Comparison of ENCODE assay signal across 1 cellular context in genomic region chr4:10100734-10101216, GRCh38.
A peak's percentile ranks its signal among the peaks of the same experiment; 100 is the strongest.
TF ChIP-seq lines count a peak whose summit lies in the region.

No MANE protein-coding gene starts in this region.

TF ChIP-seq in endothelial cell of umbilical vein, 7 proteins besides CTCF, POLR2A, EP300 and RAD21:
- no peak for TF ChIP-seq MYC (IDR thresholded peaks at IDR 0.05; ENCODE audit: low read depth, low read length)
- TF ChIP-seq, protein P1, sequence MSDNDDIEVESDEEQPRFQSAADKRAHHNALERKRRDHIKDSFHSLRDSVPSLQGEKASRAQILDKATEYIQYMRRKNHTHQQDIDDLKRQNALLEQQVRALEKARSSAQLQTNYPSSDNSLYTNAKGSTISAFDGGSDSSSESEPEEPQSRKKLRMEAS (IDR thresholded peaks at IDR 0.05; ENCODE audit: insufficient read depth, insufficient read length) = peak; percentile 67
